1 cellular context compared by ENCODE assay signal in the genomic region with DNA sequence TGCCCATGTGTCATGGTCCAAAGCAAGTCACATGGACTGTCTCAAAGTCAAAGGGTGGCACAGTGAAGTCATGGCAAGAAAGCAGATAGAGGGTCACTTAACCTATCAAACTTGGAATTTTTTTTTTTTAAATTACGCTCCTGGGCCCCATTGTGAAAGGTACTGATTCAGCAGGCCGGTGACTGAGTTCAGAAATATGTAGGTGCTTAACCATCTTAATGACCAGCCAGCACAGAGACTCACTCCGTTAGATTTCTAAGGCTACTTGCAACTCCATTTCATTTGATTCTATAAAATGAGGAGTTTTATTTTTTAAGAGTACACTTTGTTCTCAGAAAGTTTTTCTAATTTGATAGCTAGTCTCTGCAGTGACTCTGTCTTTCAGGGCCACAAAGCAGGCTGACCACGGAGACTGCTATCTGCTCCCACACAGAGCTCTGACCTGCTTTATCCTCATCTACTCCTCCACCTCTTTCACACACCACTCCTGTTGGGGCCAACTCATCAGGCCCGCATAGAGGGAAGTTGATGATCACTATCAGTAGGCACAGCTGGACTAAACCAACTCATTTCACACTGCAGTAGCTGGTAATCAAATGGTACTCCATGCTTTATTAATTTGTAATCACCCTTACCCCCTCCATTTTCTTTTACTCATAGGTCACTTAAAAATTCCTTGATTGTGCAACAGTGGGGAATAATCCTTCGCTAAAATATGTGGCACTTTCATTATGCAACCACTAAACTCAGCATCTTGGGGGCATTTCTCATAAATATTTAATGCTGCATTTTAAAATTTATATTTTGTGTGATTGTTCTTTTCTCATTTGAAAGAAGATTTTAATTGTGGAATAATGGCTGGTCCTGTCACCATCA.
TF ChIP-seq lines count a peak whose summit lies in the region.

No MANE protein-coding gene starts in this region.

TF ChIP-seq in WTC11, 78 proteins besides CTCF, POLR2A, EP300 and RAD21 (continued from another document):
- TF ChIP-seq, protein P1, sequence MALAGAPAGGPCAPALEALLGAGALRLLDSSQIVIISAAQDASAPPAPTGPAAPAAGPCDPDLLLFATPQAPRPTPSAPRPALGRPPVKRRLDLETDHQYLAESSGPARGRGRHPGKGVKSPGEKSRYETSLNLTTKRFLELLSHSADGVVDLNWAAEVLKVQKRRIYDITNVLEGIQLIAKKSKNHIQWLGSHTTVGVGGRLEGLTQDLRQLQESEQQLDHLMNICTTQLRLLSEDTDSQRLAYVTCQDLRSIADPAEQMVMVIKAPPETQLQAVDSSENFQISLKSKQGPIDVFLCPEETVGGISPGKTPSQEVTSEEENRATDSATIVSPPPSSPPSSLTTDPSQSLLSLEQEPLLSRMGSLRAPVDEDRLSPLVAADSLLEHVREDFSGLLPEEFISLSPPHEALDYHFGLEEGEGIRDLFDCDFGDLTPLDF (CRISPR knock-in tag; IDR thresholded peaks at IDR 0.05), result no peak
- TF ChIP-seq NR1H2 (CRISPR knock-in tag; IDR thresholded peaks at IDR 0.05), result no peak
- TF ChIP-seq ZNF416 (CRISPR knock-in tag; IDR thresholded peaks at IDR 0.05), result no peak
- TF ChIP-seq ZNF396 (CRISPR knock-in tag; IDR thresholded peaks at IDR 0.05; ENCODE audit: borderline replicate concordance), result no peak
- TF ChIP-seq SMAD3 (CRISPR knock-in tag; IDR thresholded peaks at IDR 0.05; ENCODE audit: borderline replicate concordance), result no peak
- TF ChIP-seq, protein P2, sequence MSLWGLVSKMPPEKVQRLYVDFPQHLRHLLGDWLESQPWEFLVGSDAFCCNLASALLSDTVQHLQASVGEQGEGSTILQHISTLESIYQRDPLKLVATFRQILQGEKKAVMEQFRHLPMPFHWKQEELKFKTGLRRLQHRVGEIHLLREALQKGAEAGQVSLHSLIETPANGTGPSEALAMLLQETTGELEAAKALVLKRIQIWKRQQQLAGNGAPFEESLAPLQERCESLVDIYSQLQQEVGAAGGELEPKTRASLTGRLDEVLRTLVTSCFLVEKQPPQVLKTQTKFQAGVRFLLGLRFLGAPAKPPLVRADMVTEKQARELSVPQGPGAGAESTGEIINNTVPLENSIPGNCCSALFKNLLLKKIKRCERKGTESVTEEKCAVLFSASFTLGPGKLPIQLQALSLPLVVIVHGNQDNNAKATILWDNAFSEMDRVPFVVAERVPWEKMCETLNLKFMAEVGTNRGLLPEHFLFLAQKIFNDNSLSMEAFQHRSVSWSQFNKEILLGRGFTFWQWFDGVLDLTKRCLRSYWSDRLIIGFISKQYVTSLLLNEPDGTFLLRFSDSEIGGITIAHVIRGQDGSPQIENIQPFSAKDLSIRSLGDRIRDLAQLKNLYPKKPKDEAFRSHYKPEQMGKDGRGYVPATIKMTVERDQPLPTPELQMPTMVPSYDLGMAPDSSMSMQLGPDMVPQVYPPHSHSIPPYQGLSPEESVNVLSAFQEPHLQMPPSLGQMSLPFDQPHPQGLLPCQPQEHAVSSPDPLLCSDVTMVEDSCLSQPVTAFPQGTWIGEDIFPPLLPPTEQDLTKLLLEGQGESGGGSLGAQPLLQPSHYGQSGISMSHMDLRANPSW (CRISPR knock-in tag; conservative IDR thresholded peaks at IDR 0.05; ENCODE audit: low read depth), result no peak
- TF ChIP-seq ATF1 (CRISPR knock-in tag; IDR thresholded peaks at IDR 0.05), result no peak
- TF ChIP-seq, protein P3, sequence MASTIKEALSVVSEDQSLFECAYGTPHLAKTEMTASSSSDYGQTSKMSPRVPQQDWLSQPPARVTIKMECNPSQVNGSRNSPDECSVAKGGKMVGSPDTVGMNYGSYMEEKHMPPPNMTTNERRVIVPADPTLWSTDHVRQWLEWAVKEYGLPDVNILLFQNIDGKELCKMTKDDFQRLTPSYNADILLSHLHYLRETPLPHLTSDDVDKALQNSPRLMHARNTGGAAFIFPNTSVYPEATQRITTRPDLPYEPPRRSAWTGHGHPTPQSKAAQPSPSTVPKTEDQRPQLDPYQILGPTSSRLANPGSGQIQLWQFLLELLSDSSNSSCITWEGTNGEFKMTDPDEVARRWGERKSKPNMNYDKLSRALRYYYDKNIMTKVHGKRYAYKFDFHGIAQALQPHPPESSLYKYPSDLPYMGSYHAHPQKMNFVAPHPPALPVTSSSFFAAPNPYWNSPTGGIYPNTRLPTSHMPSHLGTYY (CRISPR knock-in tag; IDR thresholded peaks at IDR 0.05), result no peak
- no peak for TF ChIP-seq SMAD4 (CRISPR knock-in tag; IDR thresholded peaks at IDR 0.05)
- TF ChIP-seq NFE2L1 (CRISPR knock-in tag; IDR thresholded peaks at IDR 0.05), result no peak
- no peak for TF ChIP-seq ESRRA (CRISPR knock-in tag; IDR thresholded peaks at IDR 0.05; ENCODE audit: borderline replicate concordance)
